ENCODE assay signal across 1 cellular context in genomic region chr13:114219406-114219805, GRCh38.
TF ChIP-seq lines count a peak whose summit lies in the region.

No MANE protein-coding gene starts in this region.

TF ChIP-seq in K562, 482 proteins besides CTCF, POLR2A, EP300 and RAD21:
- TF ChIP-seq ZBTB40 (IDR thresholded peaks at IDR 0.05) = no peak
- TF ChIP-seq ZBTB40 (CRISPR knock-in tag; IDR thresholded peaks at IDR 0.05) = no peak
- no peak for TF ChIP-seq RBM25 (IDR thresholded peaks at IDR 0.05; ENCODE audit: low read depth, low read length, severe bottlenecking)
- no peak for TF ChIP-seq ZNF316 (IDR thresholded peaks at IDR 0.05)
- no peak for TF ChIP-seq ZNF354B (CRISPR knock-in tag; IDR thresholded peaks at IDR 0.05)
- no peak for TF ChIP-seq ZNF174 (CRISPR knock-in tag; IDR thresholded peaks at IDR 0.05)
- TF ChIP-seq SRSF1 (IDR thresholded peaks at IDR 0.05; ENCODE audit: low read depth, low read length) = no peak
- no peak for TF ChIP-seq FOXO4 (CRISPR knock-in tag; IDR thresholded peaks at IDR 0.05)
- TF ChIP-seq CBX2 (IDR thresholded peaks at IDR 0.05; ENCODE audit: insufficient read depth, low read length, poor library complexity, severe bottlenecking) = no peak
- no peak for TF ChIP-seq ZMIZ1 (IDR thresholded peaks at IDR 0.05; ENCODE audit: low read depth in 2 of 2, low read length in 2 of 2)
- no peak for TF ChIP-seq TCF7 (IDR thresholded peaks at IDR 0.05; ENCODE audit: borderline replicate concordance)
- no peak for TF ChIP-seq USF2 (CRISPR knock-in tag; IDR thresholded peaks at IDR 0.05)
- TF ChIP-seq ARID2 (IDR thresholded peaks at IDR 0.05) = no peak
